In genomic region chr19:8089664-8090601, GRCh38 we compare ENCODE assay signal across 1 cellular context.
TF ChIP-seq lines count a peak whose summit lies in the region.

No MANE protein-coding gene starts in this region.

TF ChIP-seq in GM23338, 12 proteins besides CTCF, POLR2A, EP300 and RAD21 (continued from another document):
- TF ChIP-seq ZNF462 (CRISPR knock-in tag; IDR thresholded peaks at IDR 0.05) (no peak), EZH2phosphoT487 (IDR thresholded peaks at IDR 0.05; ENCODE audit: unreplicated experiment) (no peak), CREB1 (CRISPR knock-in tag; IDR thresholded peaks at IDR 0.05; ENCODE audit: low read depth) (no peak), ETS1 (IDR thresholded peaks at IDR 0.05) (no peak)
